2 cellular contexts compared by ENCODE assay signal in the genomic region with DNA sequence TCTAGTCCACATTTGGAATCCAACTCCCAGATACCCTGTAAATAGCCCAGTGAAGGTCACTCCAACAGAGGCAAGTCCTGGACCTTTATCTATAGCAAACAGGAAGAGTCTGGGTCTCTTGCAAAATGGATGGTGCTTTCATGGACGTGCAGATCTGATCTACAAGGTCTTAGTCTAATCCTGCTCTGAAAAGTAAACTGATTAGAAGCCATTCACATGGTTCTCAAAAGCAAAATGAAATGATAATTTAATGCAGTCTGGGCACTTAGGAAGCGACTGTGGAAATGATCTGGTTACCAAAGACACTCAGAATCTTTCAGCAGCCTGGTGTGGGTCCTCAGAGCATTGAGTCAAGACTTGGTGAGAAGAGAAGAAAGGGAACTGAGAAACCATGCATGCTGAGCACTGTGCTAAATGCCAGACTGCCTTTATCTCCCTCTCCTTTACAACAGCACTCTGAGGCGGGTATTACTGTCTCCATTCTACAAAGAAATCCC.
A peak's percentile ranks its signal among the peaks of the same experiment; 100 is the strongest.
TF ChIP-seq lines count a peak whose summit lies in the region.

No MANE protein-coding gene starts in this region.

TF ChIP-seq in HepG2, 621 proteins besides CTCF, POLR2A, EP300 and RAD21 (continues in another document):
- no peak for TF ChIP-seq GABPB1 (CRISPR knock-in tag; IDR thresholded peaks at IDR 0.05)
- TF ChIP-seq ZNF280B (CRISPR knock-in tag; IDR thresholded peaks at IDR 0.05; ENCODE audit: borderline replicate concordance) = no peak
- TF ChIP-seq ARNT2 (CRISPR knock-in tag; IDR thresholded peaks at IDR 0.05; ENCODE audit: low read depth) = no peak
- TF ChIP-seq MYC (CRISPR knock-in tag; IDR thresholded peaks at IDR 0.05; ENCODE audit: borderline replicate concordance) = no peak
- TF ChIP-seq XRCC5 (optimal IDR thresholded peaks at IDR 0.05; ENCODE audit: low read length) = no peak
- TF ChIP-seq MIXL1 (CRISPR knock-in tag; IDR thresholded peaks at IDR 0.05) = peak; percentile 48; the same call in 1 of the 2 replicates
- TF ChIP-seq HMG20B (CRISPR knock-in tag; conservative IDR thresholded peaks at IDR 0.05) = 0 out of 2 replicates have a peak, but pooled peaks have one; percentile 9
- TF ChIP-seq JUN (CRISPR knock-in tag; IDR thresholded peaks at IDR 0.05) = no peak
- peak; percentile 67; the same call in 1 of the 2 replicates for TF ChIP-seq ZNF292 (CRISPR knock-in tag; IDR thresholded peaks at IDR 0.05; ENCODE audit: borderline replicate concordance, low read depth)
- no peak for TF ChIP-seq MEIS1 (CRISPR knock-in tag; IDR thresholded peaks at IDR 0.05; ENCODE audit: borderline replicate concordance)
- peak; percentile 51 for TF ChIP-seq RARA (CRISPR knock-in tag; IDR thresholded peaks at IDR 0.05)
- TF ChIP-seq ZBTB7B (CRISPR knock-in tag; IDR thresholded peaks at IDR 0.05) = no peak
- no peak for TF ChIP-seq ZNF44 (CRISPR knock-in tag; IDR thresholded peaks at IDR 0.05)
- no peak for TF ChIP-seq NFYB (CRISPR knock-in tag; IDR thresholded peaks at IDR 0.05)
- 0 out of 2 replicates have a peak, but pooled peaks have one; percentile 29 for TF ChIP-seq TBX2 (CRISPR knock-in tag; IDR thresholded peaks at IDR 0.05; ENCODE audit: borderline replicate concordance)
- no peak for TF ChIP-seq ZNF430 (CRISPR knock-in tag; IDR thresholded peaks at IDR 0.05)
- 0 out of 2 replicates have a peak, but pooled peaks have one; percentile 31 for TF ChIP-seq MYPOP (CRISPR knock-in tag; IDR thresholded peaks at IDR 0.05)
- TF ChIP-seq NFKBIZ (CRISPR knock-in tag; IDR thresholded peaks at IDR 0.05) = no peak
- TF ChIP-seq PAWR (CRISPR knock-in tag; IDR thresholded peaks at IDR 0.05; ENCODE audit: borderline replicate concordance) = no peak
- TF ChIP-seq ZBTB21 (CRISPR knock-in tag; IDR thresholded peaks at IDR 0.05) = no peak
- TF ChIP-seq ARHGAP35 (CRISPR knock-in tag; IDR thresholded peaks at IDR 0.05; ENCODE audit: borderline replicate concordance) = no peak
- TF ChIP-seq ZNF790 (CRISPR knock-in tag; IDR thresholded peaks at IDR 0.05; ENCODE audit: borderline replicate concordance) = no peak
- no peak for TF ChIP-seq THYN1 (CRISPR knock-in tag; IDR thresholded peaks at IDR 0.05; ENCODE audit: borderline replicate concordance, low read depth)
- no peak for TF ChIP-seq ATF7-NPFF (CRISPR knock-in tag; IDR thresholded peaks at IDR 0.05; ENCODE audit: low read depth)
- TF ChIP-seq ZSCAN20 (CRISPR knock-in tag; IDR thresholded peaks at IDR 0.05; ENCODE audit: borderline replicate concordance) = no peak
- TF ChIP-seq, protein P1, sequence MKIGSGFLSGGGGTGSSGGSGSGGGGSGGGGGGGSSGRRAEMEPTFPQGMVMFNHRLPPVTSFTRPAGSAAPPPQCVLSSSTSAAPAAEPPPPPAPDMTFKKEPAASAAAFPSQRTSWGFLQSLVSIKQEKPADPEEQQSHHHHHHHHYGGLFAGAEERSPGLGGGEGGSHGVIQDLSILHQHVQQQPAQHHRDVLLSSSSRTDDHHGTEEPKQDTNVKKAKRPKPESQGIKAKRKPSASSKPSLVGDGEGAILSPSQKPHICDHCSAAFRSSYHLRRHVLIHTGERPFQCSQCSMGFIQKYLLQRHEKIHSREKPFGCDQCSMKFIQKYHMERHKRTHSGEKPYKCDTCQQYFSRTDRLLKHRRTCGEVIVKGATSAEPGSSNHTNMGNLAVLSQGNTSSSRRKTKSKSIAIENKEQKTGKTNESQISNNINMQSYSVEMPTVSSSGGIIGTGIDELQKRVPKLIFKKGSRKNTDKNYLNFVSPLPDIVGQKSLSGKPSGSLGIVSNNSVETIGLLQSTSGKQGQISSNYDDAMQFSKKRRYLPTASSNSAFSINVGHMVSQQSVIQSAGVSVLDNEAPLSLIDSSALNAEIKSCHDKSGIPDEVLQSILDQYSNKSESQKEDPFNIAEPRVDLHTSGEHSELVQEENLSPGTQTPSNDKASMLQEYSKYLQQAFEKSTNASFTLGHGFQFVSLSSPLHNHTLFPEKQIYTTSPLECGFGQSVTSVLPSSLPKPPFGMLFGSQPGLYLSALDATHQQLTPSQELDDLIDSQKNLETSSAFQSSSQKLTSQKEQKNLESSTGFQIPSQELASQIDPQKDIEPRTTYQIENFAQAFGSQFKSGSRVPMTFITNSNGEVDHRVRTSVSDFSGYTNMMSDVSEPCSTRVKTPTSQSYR (CRISPR knock-in tag; IDR thresholded peaks at IDR 0.05; ENCODE audit: borderline replicate concordance) = 0 out of 2 replicates have a peak, but pooled peaks have one; percentile 9
- no peak for TF ChIP-seq DNMT1 (CRISPR knock-in tag; IDR thresholded peaks at IDR 0.05)
- no peak for TF ChIP-seq ZNF343 (CRISPR knock-in tag; IDR thresholded peaks at IDR 0.05)
- no peak for TF ChIP-seq THAP7 (CRISPR knock-in tag; IDR thresholded peaks at IDR 0.05)

TF ChIP-seq in HEK293T, 16 proteins besides CTCF, POLR2A, EP300 and RAD21:
- TF ChIP-seq SUZ12 (IDR thresholded peaks at IDR 0.05) (no peak), BHLHE40 (IDR thresholded peaks at IDR 0.05; ENCODE audit: borderline replicate concordance) (no peak), L3MBTL2 (conservative IDR thresholded peaks at IDR 0.05) (no peak), FOXM1 (IDR thresholded peaks at IDR 0.05; ENCODE audit: borderline replicate concordance) (no peak), FOXA1 (IDR thresholded peaks at IDR 0.05) (no peak), CTBP1 (IDR thresholded peaks at IDR 0.05; ENCODE audit: borderline replicate concordance) (no peak), FOXK2 (IDR thresholded peaks at IDR 0.05) (no peak), LEF1 (IDR thresholded peaks at IDR 0.05; ENCODE audit: borderline replicate concordance) (no peak), PKNOX1 (IDR thresholded peaks at IDR 0.05) (no peak), ARNT (IDR thresholded peaks at IDR 0.05) (no peak), SP1 (IDR thresholded peaks at IDR 0.05) (no peak), NFRKB (IDR thresholded peaks at IDR 0.05) (no peak), ZNF384 (IDR thresholded peaks at IDR 0.05) (no peak), ELF4 (IDR thresholded peaks at IDR 0.05) (no peak), HDGF (IDR thresholded peaks at IDR 0.05; ENCODE audit: borderline replicate concordance) (no peak), TARDBP (IDR thresholded peaks at IDR 0.05) (no peak)
